ENCODE assay signal across 17 cellular contexts in the genomic region with DNA sequence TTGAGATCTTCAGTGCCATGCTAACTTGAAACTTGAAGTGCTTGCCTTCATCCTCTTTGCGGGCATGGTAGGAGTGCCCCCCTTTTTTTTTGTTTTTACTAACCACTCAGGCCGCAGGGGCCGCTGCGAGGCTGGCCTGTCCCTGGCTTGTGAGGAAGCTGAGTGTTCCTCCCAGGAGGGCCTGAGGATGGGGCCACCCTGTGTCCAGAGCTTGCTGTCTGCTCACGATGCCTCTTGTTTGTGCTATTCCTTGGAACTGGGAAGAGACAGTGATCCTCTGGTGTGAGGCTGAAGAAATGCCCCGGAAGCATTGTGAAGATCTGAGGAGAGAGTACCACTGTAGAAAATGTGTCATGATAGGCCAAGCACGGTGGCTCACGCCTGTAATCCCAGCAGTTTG. TPM values are rescaled to one million over a fixed set of nuclear protein-coding genes. Genes with fewer than 3 reads are reported as not detected.
DNase-seq lines count a peak whose midpoint lies in the region; ATAC-seq and TF ChIP-seq lines count a peak whose summit lies in the region.
"Had no signal": no experiment of that assay in that cellular context is flagged by ENCODE, and none has a peak within 500 bp of the region (broad histone marks: within the 10 kb centered on the region; RNA-seq: fewer than 3 reads in every experiment).

No MANE protein-coding gene starts in this region.

- H3K27me3 ChIP-seq in CD4-positive, CD25-positive, alpha-beta regulatory T cell (ENCODE audit: control insufficient read depth, insufficient read depth, low read length) = no peaks in the 10 kb centered on the region
- H3K27me3 ChIP-seq: breast epithelium, transverse colon had no signal

- no peak for ATAC-seq in CD4-positive, CD25-positive, alpha-beta regulatory T cell (ENCODE audit: low read depth in 2 of 2)
- ATAC-seq in activated B cell treated with CpG ODN at 0.5 μM for 24 hours (ENCODE audit: low read depth) (no peak), left colon (no peak), HG03025 (IDR thresholded peaks at IDR 0.05; ENCODE audit: low FRiP score, unreplicated experiment) (no peak)
- ATAC-seq: foreskin keratinocyte had no signal

- H3K36me3 ChIP-seq in CD4-positive, CD25-positive, alpha-beta regulatory T cell (ENCODE audit: control insufficient read depth, insufficient read depth, low read length) = no peaks in the 10 kb centered on the region
- H3K36me3 ChIP-seq: breast epithelium, transverse colon had no signal

- peaks cover 38% of the 10 kb centered on the region for H3K4me1 ChIP-seq in CD4-positive, CD25-positive, alpha-beta regulatory T cell (ENCODE audit: control insufficient read depth, insufficient read depth, low read length, poor library complexity, severe bottlenecking)
- H3K4me1 ChIP-seq: foreskin keratinocyte had no signal

- peak; percentile 38 to 63 for DNase-seq in AML-193 (lab: John Stamatoyannopoulos, UW)
- DNase-seq in CD4-positive, CD25-positive, alpha-beta regulatory T cell = no peak
- DNase-seq in activated B cell treated with CpG ODN at 0.5 μM for 24 hours = no peak
- DNase-seq in left colon = peak; percentile 4 to 17
- DNase-seq in NCI-H1436 (lab: John Stamatoyannopoulos, UW) = no peak
- DNase-seq in endothelial cell (ENCODE audit: low spot score) = no peak
- DNase-seq in AG08395 (ENCODE audit: low spot score) = no peak
- DNase-seq: activated CD4-positive, alpha-beta T cell treated with anti-CD3 and anti-CD28 coated beads for 48 hours; activated effector memory CD4-positive, alpha-beta T cell treated with Interleukin-2 at 50 U/mL for 16 hours; C1 segment of cervical spinal cord; foreskin keratinocyte; HCEC 1CT; NCI-H187; NCI-H510A treated with DMSO at 0.1 percent for 48 hours; transverse colon had no signal

- peak overlapping the region; percentile 72 to 95 (median 86) for H3K4me3 Mint-ChIP-seq in CD4-positive, CD25-positive, alpha-beta regulatory T cell
- peak overlapping the region; percentile 94 for H3K4me3 Mint-ChIP-seq in activated B cell treated with CpG ODN at 0.5 μM for 24 hours
- no peak overlapping the region for H3K4me3 Mint-ChIP-seq in endothelial cell (ENCODE audit: unreplicated experiment)

- intact Hi-C loops in activated B cell treated with CpG ODN at 0.5 μM for 24 hours (cut with micrococcal nuclease) (no loop called here), left colon (cut with DNase I, micrococcal nuclease) (no loop called here)

- H3K4me1 Mint-ChIP-seq in CD4-positive, CD25-positive, alpha-beta regulatory T cell = peaks cover 4 to 66% (median 28%) of the 10 kb centered on the region in 4 donors
- H3K4me1 Mint-ChIP-seq in activated B cell treated with CpG ODN at 0.5 μM for 24 hours (peaks cover 43% of the 10 kb centered on the region), endothelial cell (ENCODE audit: unreplicated experiment) (peaks cover 12% of the 10 kb centered on the region)

- H3K9me3 ChIP-seq in CD4-positive, CD25-positive, alpha-beta regulatory T cell (ENCODE audit: control insufficient read depth in 2 of 2, low read length in 2 of 2) = no peaks in the 10 kb centered on the region
- H3K9me3 ChIP-seq: breast epithelium, transverse colon had no signal

- CTCF ChIA-PET in activated B cell treated with CpG ODN at 0.5 μM for 24 hours (lab: Charles Lee) = no interaction called here

- peak overlapping the region in 2 of 3 donors; percentile 35 to 36 for H3K27ac Mint-ChIP-seq in CD4-positive, CD25-positive, alpha-beta regulatory T cell
- H3K27ac Mint-ChIP-seq in activated B cell treated with CpG ODN at 0.5 μM for 24 hours = peak overlapping the region; percentile 63
- no peak overlapping the region for H3K27ac Mint-ChIP-seq in endothelial cell (ENCODE audit: unreplicated experiment)

- H3K36me3 Mint-ChIP-seq in CD4-positive, CD25-positive, alpha-beta regulatory T cell = peaks cover 5% of the 10 kb centered on the region
- H3K36me3 Mint-ChIP-seq in activated B cell treated with CpG ODN at 0.5 μM for 24 hours (ENCODE audit: low read depth) (peaks cover 15% of the 10 kb centered on the region), endothelial cell (ENCODE audit: low read depth, unreplicated experiment) (peaks cover 6% of the 10 kb centered on the region)

- POLR2A ChIA-PET in activated B cell treated with CpG ODN at 0.5 μM for 24 hours (lab: Charles Lee) = interaction anchor here (0.6 to 5.6 kb wide), 2 partner anchors 10 to 55 kb away, joined by 3 to 59 read pairs; no protein-coding TSS in a partner anchor

- no peaks in the 10 kb centered on the region for H3K27me3 Mint-ChIP-seq in CD4-positive, CD25-positive, alpha-beta regulatory T cell
- H3K27me3 Mint-ChIP-seq in activated B cell treated with CpG ODN at 0.5 μM for 24 hours (no peaks in the 10 kb centered on the region), endothelial cell (ENCODE audit: unreplicated experiment) (peaks cover 13% of the 10 kb centered on the region)

- H3K4me3 ChIP-seq in CD4-positive, CD25-positive, alpha-beta regulatory T cell (ENCODE audit: low read depth, low read length) = no peak overlapping the region
- H3K4me3 ChIP-seq: transverse colon had no signal

- peaks cover 0 to 3% (median 0%) of the 10 kb centered on the region in 7 donors for H3K9me3 Mint-ChIP-seq in CD4-positive, CD25-positive, alpha-beta regulatory T cell
- H3K9me3 Mint-ChIP-seq in activated B cell treated with CpG ODN at 0.5 μM for 24 hours (no peaks in the 10 kb centered on the region), endothelial cell (ENCODE audit: unreplicated experiment) (no peaks in the 10 kb centered on the region)

- H3K27ac ChIP-seq in CD4-positive, CD25-positive, alpha-beta regulatory T cell (ENCODE audit: insufficient read depth, low read length, poor library complexity, severe bottlenecking) = no peak overlapping the region
- H3K27ac ChIP-seq: foreskin keratinocyte had no signal

- TF ChIP-seq CTCF in activated B cell treated with CpG ODN at 0.5 μM for 24 hours (IDR thresholded peaks at IDR 0.05) = no peak
- TF ChIP-seq CTCF in endothelial cell (IDR thresholded peaks at IDR 0.05; ENCODE audit: unreplicated experiment) = no peak

RNA-seq across cellular contexts. Expression of gene TANGO2, which starts 2.3 kb away (rescaled TPM):
- total RNA-seq in CD4-positive, CD25-positive, alpha-beta regulatory T cell = 43.0 TPM
- polyA plus RNA-seq in CD4-positive, CD25-positive, alpha-beta regulatory T cell = 10 to 100 TPM; 39.5 to 48.4 (median 45.0) TPM
- total RNA-seq in activated B cell treated with CpG ODN at 0.5 μM for 24 hours = 46.1 and 47.2 TPM in 2 replicates
- 10 to 100 TPM; 28.7 to 29.9 TPM for total RNA-seq in left colon
- total RNA-seq in endothelial cell (ENCODE audit: unreplicated experiment) = 15.3 TPM

RNA-seq across cellular contexts. Expression of gene ARVCF, which starts 6.6 kb away (rescaled TPM):
- total RNA-seq in CD4-positive, CD25-positive, alpha-beta regulatory T cell = 2.7 TPM
- under 1 TPM in 3 of 4 donors, not detected in 1; 0.39 to 0.52 (median 0.41) TPM for polyA plus RNA-seq in CD4-positive, CD25-positive, alpha-beta regulatory T cell
- total RNA-seq in activated B cell treated with CpG ODN at 0.5 μM for 24 hours (2.3 and 6.5 TPM in 2 replicates), left colon (10 to 100 TPM; 12.2 to 13.0 TPM), endothelial cell (ENCODE audit: unreplicated experiment) (67.3 TPM)

RNA-seq across cellular contexts. Expression of gene DGCR8, which starts 56.8 kb away (rescaled TPM):
- total RNA-seq in CD4-positive, CD25-positive, alpha-beta regulatory T cell = 41.1 TPM
- polyA plus RNA-seq in CD4-positive, CD25-positive, alpha-beta regulatory T cell = 1 to 10 TPM; 2.7 to 6.6 (median 4.5) TPM
- total RNA-seq in activated B cell treated with CpG ODN at 0.5 μM for 24 hours (34.6 and 35.5 TPM in 2 replicates), left colon (10 to 100 TPM; 32.7 to 46.8 TPM), endothelial cell (ENCODE audit: unreplicated experiment) (46.6 TPM)

Comparison
In these comparisons a context has a peak if more than half of its experiments do, and no peak if none do; other contexts are left out.
1. DNase-seq: peak in AML-193 (2 of 2) and left colon (2 of 2); none in CD4-positive, CD25-positive, alpha-beta regulatory T cell (0 of 3), activated B cell treated with CpG ODN at 0.5 μM for 24 hours (single experiment), NCI-H1436 (single experiment), endothelial cell (single experiment) and AG08395 (single experiment).